17 cellular contexts compared by ENCODE assay signal in genomic region chr5:4372481-4372880, GRCh38.
DNase-seq lines count a peak whose midpoint lies in the region; ATAC-seq, FAIRE-seq and TF ChIP-seq lines count a peak whose summit lies in the region.
"Had no signal": no experiment of that assay in that cellular context is flagged by ENCODE, and none has a peak within 500 bp of the region (broad histone marks: within the 10 kb centered on the region; RNA-seq: fewer than 3 reads in every experiment).

No MANE protein-coding gene starts in this region.

- H3K4me2 ChIP-seq in astrocyte (ENCODE audit: low read length), result no peak overlapping the region

- no peaks in the 10 kb centered on the region for H3K36me3 ChIP-seq in astrocyte (ENCODE audit: insufficient read depth, low read length)

- H3K27ac ChIP-seq in astrocyte (ENCODE audit: low read depth, low read length), result no peak overlapping the region
- H3K27ac ChIP-seq: C4-2B, GM23248 had no signal

- no peaks in the 10 kb centered on the region for H4K20me1 ChIP-seq in astrocyte (ENCODE audit: insufficient read depth, low read length)

- TF ChIP-seq CTCF in astrocyte (IDR thresholded peaks at IDR 0.05; ENCODE audit: insufficient read depth, low read depth, low read length) (no peak), fibroblast of mammary gland (conservative IDR thresholded peaks at IDR 0.05; ENCODE audit: control insufficient read depth, insufficient read depth, low read depth, low read length) (no peak), WTC11 (IDR thresholded peaks at IDR 0.05) (no peak)

- H3K27me3 ChIP-seq in astrocyte (ENCODE audit: insufficient read depth, low read length), result no peaks in the 10 kb centered on the region

- no peak for ATAC-seq in WTC11
- ATAC-seq in HG03520 (IDR thresholded peaks at IDR 0.05; ENCODE audit: unreplicated experiment), result no peak
- ATAC-seq: CD8-positive, alpha-beta T cell; HCT116 had no signal

- H3K36me3 Mint-ChIP-seq in astrocyte (ENCODE audit: low read depth, unreplicated experiment) (no peaks in the 10 kb centered on the region), WTC11 (no peaks in the 10 kb centered on the region)
- H3K36me3 Mint-ChIP-seq: CD8-positive, alpha-beta T cell; IgD-negative memory B cell had no signal

- H3K27ac Mint-ChIP-seq in astrocyte (ENCODE audit: unreplicated experiment) (peak overlapping the region; percentile 4), WTC11 (no peak overlapping the region)
- H3K27ac Mint-ChIP-seq: CD8-positive, alpha-beta T cell; IgD-negative memory B cell had no signal

- H3K9ac ChIP-seq in astrocyte (ENCODE audit: low read length), result no peak overlapping the region
- H3K9ac ChIP-seq: GM23248 had no signal

- FAIRE-seq in astrocyte (lab: Jason Lieb, UNC) (no peak), urothelium cell line (lab: Jason Lieb, UNC) (no peak)
- FAIRE-seq: H54 had no signal

- no peak overlapping the region for H3K4me3 ChIP-seq in astrocyte (ENCODE audit: insufficient read depth, low read depth, low read length)
- H3K4me3 ChIP-seq in fibroblast of mammary gland (ENCODE audit: control insufficient read depth, low read depth, low read length), result no peak overlapping the region
- H3K4me3 ChIP-seq: GM23248 had no signal

- POLR2A ChIA-PET in WTC11 (lab: Charles Lee), result no interaction called here

- H3K4me1 Mint-ChIP-seq in astrocyte (ENCODE audit: low read depth, unreplicated experiment) (peaks cover 30% of the 10 kb centered on the region), WTC11 (peaks cover 2% of the 10 kb centered on the region; the same call in 1 of the 2 replicates)
- H3K4me1 Mint-ChIP-seq: IgD-negative memory B cell had no signal

- CTCF ChIA-PET in WTC11 (lab: Charles Lee), result interaction anchor here (0.9 kb wide), 1 partner anchor 39 kb away, joined by 3 read pairs; no protein-coding TSS in a partner anchor

- H3K27me3 Mint-ChIP-seq in astrocyte (ENCODE audit: low read depth, unreplicated experiment) (peaks cover 7% of the 10 kb centered on the region), WTC11 (ENCODE audit: low read depth) (no peaks in the 10 kb centered on the region; the same call in 1 of the 2 replicates)
- H3K27me3 Mint-ChIP-seq: IgD-negative memory B cell had no signal

- H3K4me3 Mint-ChIP-seq in astrocyte (ENCODE audit: unreplicated experiment) (no peak overlapping the region), WTC11 (no peak overlapping the region)
- H3K4me3 Mint-ChIP-seq: CD8-positive, alpha-beta T cell; IgD-negative memory B cell had no signal

- peaks cover 4% of the 10 kb centered on the region for H3K9me3 Mint-ChIP-seq in astrocyte (ENCODE audit: unreplicated experiment)
- H3K9me3 Mint-ChIP-seq in WTC11, result no peaks in the 10 kb centered on the region

- H3K79me2 ChIP-seq in astrocyte (ENCODE audit: insufficient read depth, low read length), result no peaks in the 10 kb centered on the region

- peaks cover 3% of the 10 kb centered on the region for H3K9me3 ChIP-seq in astrocyte (ENCODE audit: insufficient read depth, low read depth, low read length)
- H3K9me3 ChIP-seq: Caco-2 had no signal

- no peaks in the 10 kb centered on the region for H3K4me1 ChIP-seq in astrocyte (ENCODE audit: insufficient read depth, low read length)
- H3K4me1 ChIP-seq: Caco-2 had no signal

- DNase-seq in COLO829 (ENCODE audit: low spot score) (peak; percentile 36), astrocyte (ENCODE audit: low read depth) (no peak), fibroblast of mammary gland (ENCODE audit: low read depth) (peak; percentile 57), urothelium cell line (ENCODE audit: low spot score) (peak; percentile 43), WTC11 (ENCODE audit: low spot score) (no peak), NCI-H510A treated with DMSO at 0.1 percent for 48 hours (lab: John Stamatoyannopoulos, UW) (no peak)
- DNase-seq: ACHN; Caco-2; CD8-positive, alpha-beta T cell; DND-41; GF-D8; GM23248 had no signal

- H2AFZ ChIP-seq in astrocyte (ENCODE audit: low read depth, low read length), result no peak overlapping the region
- H2AFZ ChIP-seq: GM23248 had no signal

TF ChIP-seq in WTC11, 78 proteins besides CTCF, POLR2A, EP300 and RAD21 (continues in another document):
- no peak for TF ChIP-seq IRF1 (CRISPR knock-in tag; IDR thresholded peaks at IDR 0.05)
- TF ChIP-seq TCF7 (CRISPR knock-in tag; IDR thresholded peaks at IDR 0.05; ENCODE audit: low read depth), result no peak
- no peak for TF ChIP-seq EMX1 (CRISPR knock-in tag; IDR thresholded peaks at IDR 0.05)
- TF ChIP-seq ZNF317 (CRISPR knock-in tag; IDR thresholded peaks at IDR 0.05; ENCODE audit: borderline replicate concordance, low read depth), result no peak
- TF ChIP-seq GRHL2 (CRISPR knock-in tag; IDR thresholded peaks at IDR 0.05; ENCODE audit: insufficient replicate concordance, severe bottlenecking), result no peak
- no peak for TF ChIP-seq ARID4B (CRISPR knock-in tag; IDR thresholded peaks at IDR 0.05; ENCODE audit: borderline replicate concordance)
- TF ChIP-seq STAT6 (CRISPR knock-in tag; conservative IDR thresholded peaks at IDR 0.05; ENCODE audit: low read depth), result no peak

Comparison
In these comparisons a context has a peak if more than half of its experiments do, and no peak if none do; other contexts are left out.
1. DNase-seq: peak in COLO829 (single experiment), fibroblast of mammary gland (single experiment) and urothelium cell line (single experiment); none in astrocyte (single experiment), WTC11 (single experiment) and NCI-H510A treated with DMSO at 0.1 percent for 48 hours (single experiment).